1 cellular context compared by ENCODE assay signal in genomic region chr11:10855295-10855694, GRCh38.
TF ChIP-seq lines count a peak whose summit lies in the region.

No MANE protein-coding gene starts in this region.

TF ChIP-seq in neural cell, 6 proteins besides CTCF, POLR2A, EP300 and RAD21:
- TF ChIP-seq, protein P1, sequence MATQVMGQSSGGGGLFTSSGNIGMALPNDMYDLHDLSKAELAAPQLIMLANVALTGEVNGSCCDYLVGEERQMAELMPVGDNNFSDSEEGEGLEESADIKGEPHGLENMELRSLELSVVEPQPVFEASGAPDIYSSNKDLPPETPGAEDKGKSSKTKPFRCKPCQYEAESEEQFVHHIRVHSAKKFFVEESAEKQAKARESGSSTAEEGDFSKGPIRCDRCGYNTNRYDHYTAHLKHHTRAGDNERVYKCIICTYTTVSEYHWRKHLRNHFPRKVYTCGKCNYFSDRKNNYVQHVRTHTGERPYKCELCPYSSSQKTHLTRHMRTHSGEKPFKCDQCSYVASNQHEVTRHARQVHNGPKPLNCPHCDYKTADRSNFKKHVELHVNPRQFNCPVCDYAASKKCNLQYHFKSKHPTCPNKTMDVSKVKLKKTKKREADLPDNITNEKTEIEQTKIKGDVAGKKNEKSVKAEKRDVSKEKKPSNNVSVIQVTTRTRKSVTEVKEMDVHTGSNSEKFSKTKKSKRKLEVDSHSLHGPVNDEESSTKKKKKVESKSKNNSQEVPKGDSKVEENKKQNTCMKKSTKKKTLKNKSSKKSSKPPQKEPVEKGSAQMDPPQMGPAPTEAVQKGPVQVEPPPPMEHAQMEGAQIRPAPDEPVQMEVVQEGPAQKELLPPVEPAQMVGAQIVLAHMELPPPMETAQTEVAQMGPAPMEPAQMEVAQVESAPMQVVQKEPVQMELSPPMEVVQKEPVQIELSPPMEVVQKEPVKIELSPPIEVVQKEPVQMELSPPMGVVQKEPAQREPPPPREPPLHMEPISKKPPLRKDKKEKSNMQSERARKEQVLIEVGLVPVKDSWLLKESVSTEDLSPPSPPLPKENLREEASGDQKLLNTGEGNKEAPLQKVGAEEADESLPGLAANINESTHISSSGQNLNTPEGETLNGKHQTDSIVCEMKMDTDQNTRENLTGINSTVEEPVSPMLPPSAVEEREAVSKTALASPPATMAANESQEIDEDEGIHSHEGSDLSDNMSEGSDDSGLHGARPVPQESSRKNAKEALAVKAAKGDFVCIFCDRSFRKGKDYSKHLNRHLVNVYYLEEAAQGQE (IDR thresholded peaks at IDR 0.05; ENCODE audit: borderline replicate concordance): no peak
- TF ChIP-seq POLR2AphosphoS5 (IDR thresholded peaks at IDR 0.05): no peak
- TF ChIP-seq TAF1 (IDR thresholded peaks at IDR 0.05; ENCODE audit: low read depth): no peak
- no peak for TF ChIP-seq EZH2 (IDR thresholded peaks at IDR 0.05; ENCODE audit: borderline replicate concordance, insufficient read depth, low read length, poor library complexity, severe bottlenecking)
- TF ChIP-seq MXI1 (conservative IDR thresholded peaks at IDR 0.05; ENCODE audit: poor library complexity, severe bottlenecking): no peak
